ENCODE assay signal across 20 cellular contexts in the genomic region with DNA sequence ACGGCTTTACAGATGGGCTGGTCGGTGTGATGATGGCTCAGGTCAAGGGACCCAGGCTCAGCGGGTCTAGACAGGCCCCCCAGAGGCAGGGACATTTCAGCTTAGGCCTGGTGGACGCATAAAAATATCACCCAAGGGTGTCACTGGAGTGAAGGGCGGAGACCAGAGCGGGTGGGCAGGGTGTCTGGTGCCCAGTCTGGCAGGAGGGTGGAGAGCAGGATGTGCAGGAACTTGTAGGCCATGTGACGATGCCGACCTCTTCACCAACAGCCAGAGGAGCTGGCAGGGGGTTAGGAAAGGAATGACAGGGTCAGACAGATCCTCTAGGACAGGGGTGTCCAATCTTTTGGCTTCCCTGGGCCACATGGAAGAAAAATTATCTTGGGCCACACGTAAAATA. TPM values are rescaled to one million over a fixed set of nuclear protein-coding genes. Genes with fewer than 3 reads are reported as not detected.
"Had no signal": no experiment of that assay in that cellular context is flagged by ENCODE, and none has a peak within 500 bp of the region (broad histone marks: within the 10 kb centered on the region; RNA-seq: fewer than 3 reads in every experiment).

No MANE protein-coding gene starts in this region.

- H3K4me3 ChIP-seq: MG63, SJCRH30 had no signal

- DNase-seq: KBM-7, MG63, NCI-H1092 treated with DMSO at 0.1 percent for 48 hours, NCI-H1436, NCI-H187, NCI-H2029, NCI-H2081 treated with DMSO at 0.1 percent for 48 hours, NCI-H2171, NCI-H226, NCI-H446, NCI-H510A, NCI-H524 treated with DMSO at 0.1 percent for 48 hours, NCI-H69, NCI-H774, RPMI8226, SHP77 treated with DMSO at 0.1 percent for 48 hours, SJCRH30 had no signal

- H3K27ac ChIP-seq: HL-60, SJCRH30 had no signal

- H3K4me1 ChIP-seq: SJCRH30 had no signal

- H3K27me3 ChIP-seq: MG63 had no signal

- ATAC-seq: SK-N-SH treated with all-trans-retinoic acid at 6 μM for 48 hours had no signal

- H3K9me3 ChIP-seq: MG63, SJCRH30 had no signal

RNA-seq across cellular contexts. Expression of a gene that starts 32.5 kb away (rescaled TPM):
- total RNA-seq: LHCN-M2 had no signal
